10 cellular contexts compared by ENCODE assay signal in genomic region chr2:226906439-226906796, GRCh38.
DNase-seq lines count a peak whose midpoint lies in the region; ATAC-seq and TF ChIP-seq lines count a peak whose summit lies in the region.
"Had no signal": no experiment of that assay in that cellular context is flagged by ENCODE, and none has a peak within 500 bp of the region (broad histone marks: within the 10 kb centered on the region; RNA-seq: fewer than 3 reads in every experiment).

No MANE protein-coding gene starts in this region.

- H3K4me3 ChIP-seq in SU-DHL-6 (ENCODE audit: insufficient read depth, low read length, poor library complexity, severe bottlenecking): peak overlapping the region; percentile 52
- H3K4me3 ChIP-seq: SJCRH30 had no signal

- peak overlapping the region; percentile 71 for H3K9ac ChIP-seq in SU-DHL-6 (ENCODE audit: low read length)

- CTCF ChIA-PET in activated naive CD4-positive, alpha-beta T cell treated with anti-CD3 and anti-CD28 coated beads, Interleukin-2, amount 10 ng/mL, durations not matched to agents 7 days and 5 days (lab: Charles Lee): no interaction called here

- peak overlapping the region; percentile 94 for H3K4me2 ChIP-seq in SU-DHL-6 (ENCODE audit: low read depth, low read length, poor library complexity, severe bottlenecking)

- H3K27ac Mint-ChIP-seq in activated naive CD4-positive, alpha-beta T cell treated with anti-CD3 and anti-CD28 coated beads, Interleukin-2, amount 10 ng/mL, durations not matched to agents 7 days and 5 days: no peak overlapping the region
- H3K27ac Mint-ChIP-seq in T-helper 2 cell treated with Interferon-gamma antibody and Interleukin-4, amounts not matched to agents 5 μg/mL and 100 μg/mL, for 36 hours: no peak overlapping the region

- H3F3A ChIP-seq in SU-DHL-6 (ENCODE audit: insufficient read depth): peaks cover 61% of the 10 kb centered on the region

- H3K4me1 Mint-ChIP-seq in activated naive CD4-positive, alpha-beta T cell treated with anti-CD3 and anti-CD28 coated beads, Interleukin-2, amount 10 ng/mL, durations not matched to agents 7 days and 5 days: peaks cover 28% of the 10 kb centered on the region
- peaks cover 14% of the 10 kb centered on the region for H3K4me1 Mint-ChIP-seq in T-helper 2 cell treated with Interferon-gamma antibody and Interleukin-4, amounts not matched to agents 5 μg/mL and 100 μg/mL, for 36 hours (ENCODE audit: low read depth)

- no peaks in the 10 kb centered on the region for H3K27me3 ChIP-seq in SU-DHL-6 (ENCODE audit: low read length)
- H3K27me3 ChIP-seq: SJCRH30 had no signal

- in situ Hi-C loops in GM13977 (cut with MboI; ENCODE audit: low pct_unique_long_range_greater_than_20kb, low sequenced_read_pairs, unreplicated experiment): no loop called here

- H3K27ac ChIP-seq in SU-DHL-6 (ENCODE audit: low read depth, low read length): peak overlapping the region; percentile 98
- H3K27ac ChIP-seq: SJCRH30 had no signal

- no peaks in the 10 kb centered on the region for H3K9me3 ChIP-seq in SU-DHL-6 (ENCODE audit: insufficient read depth, low read length)

- no peak overlapping the region for H2AFZ ChIP-seq in SU-DHL-6 (ENCODE audit: low read depth, low read length, severe bottlenecking)

- peaks cover 5% of the 10 kb centered on the region; the same call in 1 of the 2 replicates for H3K36me3 ChIP-seq in SU-DHL-6 (ENCODE audit: low read length)
- H3K36me3 ChIP-seq: SJCRH30 had no signal

- H3K36me3 Mint-ChIP-seq in activated naive CD4-positive, alpha-beta T cell treated with anti-CD3 and anti-CD28 coated beads, Interleukin-2, amount 10 ng/mL, durations not matched to agents 7 days and 5 days: peaks cover 10% of the 10 kb centered on the region
- peaks cover 13% of the 10 kb centered on the region for H3K36me3 Mint-ChIP-seq in T-helper 2 cell treated with Interferon-gamma antibody and Interleukin-4, amounts not matched to agents 5 μg/mL and 100 μg/mL, for 36 hours (ENCODE audit: low read depth)

- no peak overlapping the region for H3K4me3 Mint-ChIP-seq in activated naive CD4-positive, alpha-beta T cell treated with anti-CD3 and anti-CD28 coated beads, Interleukin-2, amount 10 ng/mL, durations not matched to agents 7 days and 5 days
- no peak overlapping the region for H3K4me3 Mint-ChIP-seq in T-helper 2 cell treated with Interferon-gamma antibody and Interleukin-4, amounts not matched to agents 5 μg/mL and 100 μg/mL, for 36 hours

- peak; percentile 12 for DNase-seq in GM13977 (ENCODE audit: low spot score)
- DNase-seq in GM20000 (ENCODE audit: low spot score): peak; percentile 27
- no peak for DNase-seq in NCI-H1694 treated with DMSO at 0.1 percent for 48 hours (lab: John Stamatoyannopoulos, UW)
- DNase-seq in foreskin melanocyte: no peak
- DNase-seq in activated naive CD4-positive, alpha-beta T cell treated with anti-CD3 and anti-CD28 coated beads, Interleukin-2, amount 10 ng/mL, durations not matched to agents 7 days and 5 days: no peak
- no peak for DNase-seq in T-helper 2 cell treated with Interferon-gamma antibody and Interleukin-4, amounts not matched to agents 5 μg/mL and 100 μg/mL, for 36 hours (ENCODE audit: low spot score)
- DNase-seq: C1 segment of cervical spinal cord, SJCRH30 had no signal

- peaks cover 34% of the 10 kb centered on the region; the same call in 1 of the 2 replicates for H3K79me2 ChIP-seq in SU-DHL-6 (ENCODE audit: insufficient read depth, low read length)

- no peaks in the 10 kb centered on the region for H4K20me1 ChIP-seq in SU-DHL-6 (ENCODE audit: low read depth, low read length)

- H3K27me3 Mint-ChIP-seq in activated naive CD4-positive, alpha-beta T cell treated with anti-CD3 and anti-CD28 coated beads, Interleukin-2, amount 10 ng/mL, durations not matched to agents 7 days and 5 days: no peaks in the 10 kb centered on the region
- no peaks in the 10 kb centered on the region for H3K27me3 Mint-ChIP-seq in T-helper 2 cell treated with Interferon-gamma antibody and Interleukin-4, amounts not matched to agents 5 μg/mL and 100 μg/mL, for 36 hours (ENCODE audit: low read depth)

- ATAC-seq in HG03045 (IDR thresholded peaks at IDR 0.05; ENCODE audit: unreplicated experiment): peak; percentile 45

- H3K9me2 ChIP-seq in SU-DHL-6 (replicated peaks; ENCODE audit: insufficient read depth, low read length): no peaks in the 10 kb centered on the region

- no peaks in the 10 kb centered on the region for H3K9me3 Mint-ChIP-seq in activated naive CD4-positive, alpha-beta T cell treated with anti-CD3 and anti-CD28 coated beads, Interleukin-2, amount 10 ng/mL, durations not matched to agents 7 days and 5 days
- H3K9me3 Mint-ChIP-seq in T-helper 2 cell treated with Interferon-gamma antibody and Interleukin-4, amounts not matched to agents 5 μg/mL and 100 μg/mL, for 36 hours: no peaks in the 10 kb centered on the region

- TF ChIP-seq CTCF in GM13977 (IDR thresholded peaks at IDR 0.05; ENCODE audit: extremely low read depth, insufficient read depth, missing control alignments): no peak
- no peak for TF ChIP-seq CTCF in GM20000 (IDR thresholded peaks at IDR 0.05; ENCODE audit: extremely low read depth, missing control alignments)
- no peak for TF ChIP-seq CTCF in SU-DHL-6 (IDR thresholded peaks at IDR 0.05; ENCODE audit: insufficient read depth, low read length, poor library complexity, severe bottlenecking)

Comparison
In these comparisons a context has a peak if more than half of its experiments do, and no peak if none do; other contexts are left out.
1. DNase-seq: peak in GM13977 (single experiment) and GM20000 (single experiment); none in NCI-H1694 treated with DMSO at 0.1 percent for 48 hours (single experiment), foreskin melanocyte (single experiment), activated naive CD4-positive, alpha-beta T cell treated with anti-CD3 and anti-CD28 coated beads, Interleukin-2, amount 10 ng/mL, durations not matched to agents 7 days and 5 days (single experiment) and T-helper 2 cell treated with Interferon-gamma antibody and Interleukin-4, amounts not matched to agents 5 μg/mL and 100 μg/mL, for 36 hours (single experiment).